In the genomic region with DNA sequence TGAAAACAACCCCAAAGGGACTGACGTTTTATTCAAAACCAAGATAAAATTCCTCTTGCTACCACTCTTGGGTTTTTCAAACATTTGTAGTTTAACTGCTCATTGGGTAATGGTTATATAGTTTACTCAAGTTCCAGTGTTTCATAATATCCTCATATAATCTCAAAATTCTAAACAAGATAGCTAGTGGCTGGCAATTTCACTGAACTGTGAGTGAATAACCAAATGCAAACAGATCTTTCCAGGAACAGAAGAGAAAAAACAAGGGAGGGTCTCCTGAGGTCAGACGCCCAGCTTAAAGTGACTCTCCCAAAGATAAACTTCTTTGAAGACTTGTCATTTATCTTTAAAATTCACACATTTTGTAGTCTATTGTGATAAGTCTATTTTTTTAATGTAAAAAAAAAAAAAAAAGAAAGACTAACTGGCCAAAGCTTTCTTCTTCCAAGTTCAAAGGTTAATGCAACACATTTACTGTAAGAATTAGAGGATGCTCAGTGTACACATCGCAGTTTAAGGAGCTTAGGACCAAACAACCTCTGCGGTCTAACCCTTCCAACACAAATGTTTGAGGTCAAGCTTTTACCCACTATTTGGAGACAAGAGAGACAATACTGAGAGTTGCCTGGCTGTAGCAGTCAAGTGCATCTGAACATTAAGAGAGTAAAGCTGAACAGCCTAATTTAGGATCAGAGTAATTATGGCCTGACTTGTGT, we compare ENCODE assay signal across 1 cellular context.
A peak's percentile ranks its signal among the peaks of the same experiment; 100 is the strongest.
TF ChIP-seq lines count a peak whose summit lies in the region.

No MANE protein-coding gene starts in this region.

TF ChIP-seq in HepG2, 621 proteins besides CTCF, POLR2A, EP300 and RAD21 (continued from another document):
- TF ChIP-seq, protein P1, sequence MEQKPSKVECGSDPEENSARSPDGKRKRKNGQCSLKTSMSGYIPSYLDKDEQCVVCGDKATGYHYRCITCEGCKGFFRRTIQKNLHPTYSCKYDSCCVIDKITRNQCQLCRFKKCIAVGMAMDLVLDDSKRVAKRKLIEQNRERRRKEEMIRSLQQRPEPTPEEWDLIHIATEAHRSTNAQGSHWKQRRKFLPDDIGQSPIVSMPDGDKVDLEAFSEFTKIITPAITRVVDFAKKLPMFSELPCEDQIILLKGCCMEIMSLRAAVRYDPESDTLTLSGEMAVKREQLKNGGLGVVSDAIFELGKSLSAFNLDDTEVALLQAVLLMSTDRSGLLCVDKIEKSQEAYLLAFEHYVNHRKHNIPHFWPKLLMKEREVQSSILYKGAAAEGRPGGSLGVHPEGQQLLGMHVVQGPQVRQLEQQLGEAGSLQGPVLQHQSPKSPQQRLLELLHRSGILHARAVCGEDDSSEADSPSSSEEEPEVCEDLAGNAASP (CRISPR knock-in tag; IDR thresholded peaks at IDR 0.05; ENCODE audit: borderline replicate concordance), result peak; percentile 97
- TF ChIP-seq ZFP37 (CRISPR knock-in tag; IDR thresholded peaks at IDR 0.05; ENCODE audit: borderline replicate concordance), result no peak
- peak; percentile 36; the same call in 1 of the 2 replicates for TF ChIP-seq HMG20B (CRISPR knock-in tag; conservative IDR thresholded peaks at IDR 0.05)
- no peak for TF ChIP-seq TP53 (CRISPR knock-in tag; conservative IDR thresholded peaks at IDR 0.05)
- no peak for TF ChIP-seq SOX13 (IDR thresholded peaks at IDR 0.05)
- TF ChIP-seq SOX13 (CRISPR knock-in tag; conservative IDR thresholded peaks at IDR 0.05 in 1 of 2, IDR thresholded peaks at IDR 0.05 in 1 of 2), result peak in 1 of 2 experiments; percentile 84; a peak in 2 of 4 replicates
- TF ChIP-seq ZNF670 (CRISPR knock-in tag; IDR thresholded peaks at IDR 0.05; ENCODE audit: borderline replicate concordance), result 0 out of 2 replicates have a peak, but pooled peaks have one; percentile 31
- peak; percentile 88 for TF ChIP-seq NCOR1 (IDR thresholded peaks at IDR 0.05; ENCODE audit: borderline replicate concordance, low read length)
- no peak for TF ChIP-seq CREB1 (IDR thresholded peaks at IDR 0.05)
- TF ChIP-seq CREB1 (CRISPR knock-in tag; IDR thresholded peaks at IDR 0.05), result peak; percentile 21; the same call in 1 of the 2 replicates
- peak; percentile 48; the same call in 1 of the 2 replicates for TF ChIP-seq RXRA (CRISPR knock-in tag; IDR thresholded peaks at IDR 0.05)
- TF ChIP-seq ADNP (CRISPR knock-in tag; IDR thresholded peaks at IDR 0.05), result no peak
- peak; percentile 57 for TF ChIP-seq HNF4A (CRISPR knock-in tag; IDR thresholded peaks at IDR 0.05)
- TF ChIP-seq ZNF713 (CRISPR knock-in tag; IDR thresholded peaks at IDR 0.05), result no peak
- TF ChIP-seq, protein P2, sequence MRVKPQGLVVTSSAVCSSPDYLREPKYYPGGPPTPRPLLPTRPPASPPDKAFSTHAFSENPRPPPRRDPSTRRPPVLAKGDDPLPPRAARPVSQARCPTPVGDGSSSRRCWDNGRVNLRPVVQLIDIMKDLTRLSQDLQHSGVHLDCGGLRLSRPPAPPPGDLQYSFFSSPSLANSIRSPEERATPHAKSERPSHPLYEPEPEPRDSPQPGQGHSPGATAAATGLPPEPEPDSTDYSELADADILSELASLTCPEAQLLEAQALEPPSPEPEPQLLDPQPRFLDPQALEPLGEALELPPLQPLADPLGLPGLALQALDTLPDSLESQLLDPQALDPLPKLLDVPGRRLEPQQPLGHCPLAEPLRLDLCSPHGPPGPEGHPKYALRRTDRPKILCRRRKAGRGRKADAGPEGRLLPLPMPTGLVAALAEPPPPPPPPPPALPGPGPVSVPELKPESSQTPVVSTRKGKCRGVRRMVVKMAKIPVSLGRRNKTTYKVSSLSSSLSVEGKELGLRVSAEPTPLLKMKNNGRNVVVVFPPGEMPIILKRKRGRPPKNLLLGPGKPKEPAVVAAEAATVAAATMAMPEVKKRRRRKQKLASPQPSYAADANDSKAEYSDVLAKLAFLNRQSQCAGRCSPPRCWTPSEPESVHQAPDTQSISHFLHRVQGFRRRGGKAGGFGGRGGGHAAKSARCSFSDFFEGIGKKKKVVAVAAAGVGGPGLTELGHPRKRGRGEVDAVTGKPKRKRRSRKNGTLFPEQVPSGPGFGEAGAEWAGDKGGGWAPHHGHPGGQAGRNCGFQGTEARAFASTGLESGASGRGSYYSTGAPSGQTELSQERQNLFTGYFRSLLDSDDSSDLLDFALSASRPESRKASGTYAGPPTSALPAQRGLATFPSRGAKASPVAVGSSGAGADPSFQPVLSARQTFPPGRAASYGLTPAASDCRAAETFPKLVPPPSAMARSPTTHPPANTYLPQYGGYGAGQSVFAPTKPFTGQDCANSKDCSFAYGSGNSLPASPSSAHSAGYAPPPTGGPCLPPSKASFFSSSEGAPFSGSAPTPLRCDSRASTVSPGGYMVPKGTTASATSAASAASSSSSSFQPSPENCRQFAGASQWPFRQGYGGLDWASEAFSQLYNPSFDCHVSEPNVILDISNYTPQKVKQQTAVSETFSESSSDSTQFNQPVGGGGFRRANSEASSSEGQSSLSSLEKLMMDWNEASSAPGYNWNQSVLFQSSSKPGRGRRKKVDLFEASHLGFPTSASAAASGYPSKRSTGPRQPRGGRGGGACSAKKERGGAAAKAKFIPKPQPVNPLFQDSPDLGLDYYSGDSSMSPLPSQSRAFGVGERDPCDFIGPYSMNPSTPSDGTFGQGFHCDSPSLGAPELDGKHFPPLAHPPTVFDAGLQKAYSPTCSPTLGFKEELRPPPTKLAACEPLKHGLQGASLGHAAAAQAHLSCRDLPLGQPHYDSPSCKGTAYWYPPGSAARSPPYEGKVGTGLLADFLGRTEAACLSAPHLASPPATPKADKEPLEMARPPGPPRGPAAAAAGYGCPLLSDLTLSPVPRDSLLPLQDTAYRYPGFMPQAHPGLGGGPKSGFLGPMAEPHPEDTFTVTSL (CRISPR knock-in tag; IDR thresholded peaks at IDR 0.05; ENCODE audit: borderline replicate concordance), result peak; percentile 59; the same call in 1 of the 2 replicates
- TF ChIP-seq, protein P3, sequence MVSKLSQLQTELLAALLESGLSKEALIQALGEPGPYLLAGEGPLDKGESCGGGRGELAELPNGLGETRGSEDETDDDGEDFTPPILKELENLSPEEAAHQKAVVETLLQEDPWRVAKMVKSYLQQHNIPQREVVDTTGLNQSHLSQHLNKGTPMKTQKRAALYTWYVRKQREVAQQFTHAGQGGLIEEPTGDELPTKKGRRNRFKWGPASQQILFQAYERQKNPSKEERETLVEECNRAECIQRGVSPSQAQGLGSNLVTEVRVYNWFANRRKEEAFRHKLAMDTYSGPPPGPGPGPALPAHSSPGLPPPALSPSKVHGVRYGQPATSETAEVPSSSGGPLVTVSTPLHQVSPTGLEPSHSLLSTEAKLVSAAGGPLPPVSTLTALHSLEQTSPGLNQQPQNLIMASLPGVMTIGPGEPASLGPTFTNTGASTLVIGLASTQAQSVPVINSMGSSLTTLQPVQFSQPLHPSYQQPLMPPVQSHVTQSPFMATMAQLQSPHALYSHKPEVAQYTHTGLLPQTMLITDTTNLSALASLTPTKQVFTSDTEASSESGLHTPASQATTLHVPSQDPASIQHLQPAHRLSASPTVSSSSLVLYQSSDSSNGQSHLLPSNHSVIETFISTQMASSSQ (IDR thresholded peaks at IDR 0.05; ENCODE audit: low read depth), result no peak
- TF ChIP-seq, protein P3 (CRISPR knock-in tag; IDR thresholded peaks at IDR 0.05; ENCODE audit: borderline replicate concordance), result peak; percentile 33; the same call in 1 of the 2 replicates
- TF ChIP-seq, protein P4, sequence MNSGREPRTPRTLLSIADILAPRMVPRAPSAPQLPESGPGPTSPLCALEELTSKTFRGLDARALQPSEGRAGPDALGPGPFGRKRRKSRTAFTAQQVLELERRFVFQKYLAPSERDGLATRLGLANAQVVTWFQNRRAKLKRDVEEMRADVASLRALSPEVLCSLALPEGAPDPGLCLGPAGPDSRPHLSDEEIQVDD (CRISPR knock-in tag; IDR thresholded peaks at IDR 0.05; ENCODE audit: borderline replicate concordance), result no peak
- TF ChIP-seq HMG20A (CRISPR knock-in tag; IDR thresholded peaks at IDR 0.05; ENCODE audit: borderline replicate concordance), result peak; percentile 82
- 0 out of 2 replicates have a peak, but pooled peaks have one; percentile 16 for TF ChIP-seq KLF6 (CRISPR knock-in tag; IDR thresholded peaks at IDR 0.05)
- peak; percentile 45; the same call in 1 of the 2 replicates for TF ChIP-seq SOX5 (CRISPR knock-in tag; IDR thresholded peaks at IDR 0.05; ENCODE audit: borderline replicate concordance)
- TF ChIP-seq BCL6 (CRISPR knock-in tag; IDR thresholded peaks at IDR 0.05), result peak; percentile 99
- TF ChIP-seq GATA4 (IDR thresholded peaks at IDR 0.05; ENCODE audit: borderline replicate concordance, low read depth), result peak; percentile 63; the same call in 1 of the 2 replicates
- TF ChIP-seq SOX6 (IDR thresholded peaks at IDR 0.05), result no peak
- TF ChIP-seq SOX6 (CRISPR knock-in tag; IDR thresholded peaks at IDR 0.05), result peak; percentile 85
- TF ChIP-seq, protein P5, sequence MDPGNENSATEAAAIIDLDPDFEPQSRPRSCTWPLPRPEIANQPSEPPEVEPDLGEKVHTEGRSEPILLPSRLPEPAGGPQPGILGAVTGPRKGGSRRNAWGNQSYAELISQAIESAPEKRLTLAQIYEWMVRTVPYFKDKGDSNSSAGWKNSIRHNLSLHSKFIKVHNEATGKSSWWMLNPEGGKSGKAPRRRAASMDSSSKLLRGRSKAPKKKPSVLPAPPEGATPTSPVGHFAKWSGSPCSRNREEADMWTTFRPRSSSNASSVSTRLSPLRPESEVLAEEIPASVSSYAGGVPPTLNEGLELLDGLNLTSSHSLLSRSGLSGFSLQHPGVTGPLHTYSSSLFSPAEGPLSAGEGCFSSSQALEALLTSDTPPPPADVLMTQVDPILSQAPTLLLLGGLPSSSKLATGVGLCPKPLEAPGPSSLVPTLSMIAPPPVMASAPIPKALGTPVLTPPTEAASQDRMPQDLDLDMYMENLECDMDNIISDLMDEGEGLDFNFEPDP (CRISPR knock-in tag; conservative IDR thresholded peaks at IDR 0.05), result no peak
- TF ChIP-seq NFIC (IDR thresholded peaks at IDR 0.05; ENCODE audit: low read length), result peak; percentile 72; the same call in 1 of the 2 replicates
- TF ChIP-seq FIP1L1 (IDR thresholded peaks at IDR 0.05; ENCODE audit: borderline replicate concordance, insufficient read depth, low read depth, low read length), result no peak
- TF ChIP-seq, protein P6, sequence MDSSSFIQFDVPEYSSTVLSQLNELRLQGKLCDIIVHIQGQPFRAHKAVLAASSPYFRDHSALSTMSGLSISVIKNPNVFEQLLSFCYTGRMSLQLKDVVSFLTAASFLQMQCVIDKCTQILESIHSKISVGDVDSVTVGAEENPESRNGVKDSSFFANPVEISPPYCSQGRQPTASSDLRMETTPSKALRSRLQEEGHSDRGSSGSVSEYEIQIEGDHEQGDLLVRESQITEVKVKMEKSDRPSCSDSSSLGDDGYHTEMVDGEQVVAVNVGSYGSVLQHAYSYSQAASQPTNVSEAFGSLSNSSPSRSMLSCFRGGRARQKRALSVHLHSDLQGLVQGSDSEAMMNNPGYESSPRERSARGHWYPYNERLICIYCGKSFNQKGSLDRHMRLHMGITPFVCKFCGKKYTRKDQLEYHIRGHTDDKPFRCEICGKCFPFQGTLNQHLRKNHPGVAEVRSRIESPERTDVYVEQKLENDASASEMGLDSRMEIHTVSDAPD (CRISPR knock-in tag; IDR thresholded peaks at IDR 0.05), result no peak
- no peak for TF ChIP-seq FLYWCH1 (CRISPR knock-in tag; IDR thresholded peaks at IDR 0.05)
- TF ChIP-seq MAF1 (CRISPR knock-in tag; IDR thresholded peaks at IDR 0.05; ENCODE audit: borderline replicate concordance), result no peak
- TF ChIP-seq TCF7L2 (IDR thresholded peaks at IDR 0.05; ENCODE audit: low read depth, low read length), result peak; percentile 53
- peak; percentile 72; the same call in 1 of the 2 replicates for TF ChIP-seq NR2C2 (CRISPR knock-in tag; IDR thresholded peaks at IDR 0.05; ENCODE audit: borderline replicate concordance)
- peak; percentile 95 for TF ChIP-seq CBFB (CRISPR knock-in tag; IDR thresholded peaks at IDR 0.05)
- TF ChIP-seq, protein P7, sequence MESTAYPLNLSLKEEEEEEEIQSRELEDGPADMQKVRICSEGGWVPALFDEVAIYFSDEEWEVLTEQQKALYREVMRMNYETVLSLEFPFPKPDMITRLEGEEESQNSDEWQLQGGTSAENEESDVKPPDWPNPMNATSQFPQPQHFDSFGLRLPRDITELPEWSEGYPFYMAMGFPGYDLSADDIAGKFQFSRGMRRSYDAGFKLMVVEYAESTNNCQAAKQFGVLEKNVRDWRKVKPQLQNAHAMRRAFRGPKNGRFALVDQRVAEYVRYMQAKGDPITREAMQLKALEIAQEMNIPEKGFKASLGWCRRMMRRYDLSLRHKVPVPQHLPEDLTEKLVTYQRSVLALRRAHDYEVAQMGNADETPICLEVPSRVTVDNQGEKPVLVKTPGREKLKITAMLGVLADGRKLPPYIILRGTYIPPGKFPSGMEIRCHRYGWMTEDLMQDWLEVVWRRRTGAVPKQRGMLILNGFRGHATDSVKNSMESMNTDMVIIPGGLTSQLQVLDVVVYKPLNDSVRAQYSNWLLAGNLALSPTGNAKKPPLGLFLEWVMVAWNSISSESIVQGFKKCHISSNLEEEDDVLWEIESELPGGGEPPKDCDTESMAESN (CRISPR knock-in tag; conservative IDR thresholded peaks at IDR 0.05), result peak; percentile 52; the same call in 1 of the 2 replicates
